ENCODE assay signal across 8 cellular contexts in the genomic region with DNA sequence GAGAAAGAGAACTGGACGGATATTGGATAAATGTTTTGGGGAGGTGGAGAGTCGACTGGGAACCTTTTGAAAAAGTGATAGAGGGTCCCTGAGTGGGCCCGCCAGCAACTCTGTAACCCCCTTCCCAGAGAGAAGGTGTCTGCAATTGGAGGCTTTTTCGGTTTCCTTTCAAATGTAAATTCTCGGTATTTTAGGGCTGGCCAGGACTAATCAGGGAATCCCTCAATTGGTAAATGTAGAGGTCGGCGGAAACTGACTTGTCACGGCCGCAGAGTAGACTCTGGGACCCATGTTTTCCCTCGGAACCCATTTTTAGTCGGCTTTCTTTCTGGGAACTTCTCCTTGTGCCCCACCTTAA. TPM values are rescaled to one million over a fixed set of nuclear protein-coding genes. Genes with fewer than 3 reads are reported as not detected.
DNase-seq lines count a peak whose midpoint lies in the region; ATAC-seq lines count a peak whose summit lies in the region.

No MANE protein-coding gene starts in this region.

- peaks cover 53% of the 10 kb centered on the region for H3K36me3 Mint-ChIP-seq in activated T-cell treated with anti-CD3 and anti-CD28 coated beads, Interleukin-2, amount 50 U/mL, for 24 hours (ENCODE audit: low read depth)
- no peaks in the 10 kb centered on the region for H3K36me3 Mint-ChIP-seq in T-helper 17 cell (ENCODE audit: low read depth)

- no peak for ATAC-seq in T-helper 17 cell
- ATAC-seq in right cardiac atrium: no peak

- H3K27ac Mint-ChIP-seq in activated T-cell treated with anti-CD3 and anti-CD28 coated beads, Interleukin-2, amount 50 U/mL, for 24 hours: peak overlapping the region; percentile 95
- peak overlapping the region; percentile 95 for H3K27ac Mint-ChIP-seq in T-helper 17 cell

- intact Hi-C loops in right cardiac atrium (cut with DNase I): loop anchor here in 1 of 4 donors (10.0 kb wide), 1 partner anchor 57 kb away; no protein-coding TSS in a partner anchor

- no peaks in the 10 kb centered on the region for H3K4me1 ChIP-seq in right cardiac atrium (ENCODE audit: control insufficient read depth, insufficient read depth, low read length)

- H3K4me3 Mint-ChIP-seq in activated T-cell treated with anti-CD3 and anti-CD28 coated beads, Interleukin-2, amount 50 U/mL, for 24 hours: peak overlapping the region; percentile 96
- peak overlapping the region; percentile 93 for H3K4me3 Mint-ChIP-seq in T-helper 17 cell

- H3K4me3 ChIP-seq in right cardiac atrium (ENCODE audit: low read length) (peak overlapping the region; percentile 69), skin epidermis (peak overlapping the region; percentile 61 to 90 (median 72))

- DNase-seq in activated T-cell treated with anti-CD3 and anti-CD28 coated beads, Interleukin-2, amount 50 U/mL, for 24 hours: no peak
- DNase-seq in activated T-cell treated with anti-CD3 and anti-CD28 coated beads, Interleukin-2, amount 50 U/mL, for 1 hour: no peak
- DNase-seq in T-helper 17 cell (no peak), right cardiac atrium (no peak), anterior cingulate cortex (lab: John Stamatoyannopoulos, UW) (no peak), mucosa of gallbladder (ENCODE audit: low spot score) (no peak)
- no peak for DNase-seq in NK-92 treated with Interleukin-12 subunit alpha and Interleukin-12 subunit beta, amount 100 ng/mL, for 24 hours (lab: John Stamatoyannopoulos, UW)

- peaks cover 29% of the 10 kb centered on the region for H3K4me1 Mint-ChIP-seq in activated T-cell treated with anti-CD3 and anti-CD28 coated beads, Interleukin-2, amount 50 U/mL, for 24 hours (ENCODE audit: low read depth)
- H3K4me1 Mint-ChIP-seq in T-helper 17 cell: peaks cover 7% of the 10 kb centered on the region

- H3K27ac ChIP-seq in right cardiac atrium (ENCODE audit: low read length) (no peak overlapping the region), skin epidermis (peak overlapping the region in 15 of 21 experiments; percentile 3 to 71 (median 46))

- peaks cover 2% of the 10 kb centered on the region for H3K9me3 Mint-ChIP-seq in activated T-cell treated with anti-CD3 and anti-CD28 coated beads, Interleukin-2, amount 50 U/mL, for 24 hours

- WGBS in right cardiac atrium: 1% methylated on average over 11 of the region's 11 CpGs

- H3K27me3 ChIP-seq in right cardiac atrium (ENCODE audit: control insufficient read depth, insufficient read depth): no peaks in the 10 kb centered on the region

- no peaks in the 10 kb centered on the region for H3K27me3 Mint-ChIP-seq in activated T-cell treated with anti-CD3 and anti-CD28 coated beads, Interleukin-2, amount 50 U/mL, for 24 hours
- no peaks in the 10 kb centered on the region for H3K27me3 Mint-ChIP-seq in T-helper 17 cell

- H3K9me3 ChIP-seq in T-helper 17 cell (ENCODE audit: control insufficient read depth, low read length, poor library complexity, severe bottlenecking) (no peaks in the 10 kb centered on the region), right cardiac atrium (ENCODE audit: control insufficient read depth, low read length) (no peaks in the 10 kb centered on the region)

RNA-seq across cellular contexts. Expression of gene CCNB1, which starts 0.5 kb away (rescaled TPM):
- 1 to 10 TPM; 2.2 to 2.3 TPM for total RNA-seq in T-helper 17 cell
- total RNA-seq in right cardiac atrium: 1 to 10 TPM; 1.4 to 6.4 (median 3.8) TPM
- 2.8 TPM for polyA plus RNA-seq in right cardiac atrium
- total RNA-seq in mucosa of gallbladder: 8.1 TPM

RNA-seq across cellular contexts. Expression of gene CENPH, which starts 21.9 kb away (rescaled TPM):
- 1 to 10 TPM; 3.9 to 5.9 TPM for total RNA-seq in T-helper 17 cell
- total RNA-seq in right cardiac atrium: 1 to 10 TPM; 2.7 to 4.3 (median 3.8) TPM
- 3.1 TPM for polyA plus RNA-seq in right cardiac atrium
- 1.8 TPM for total RNA-seq in mucosa of gallbladder
